In genomic region chr2:9471212-9471611, GRCh38 we compare ENCODE assay signal across 1 cellular context.
TF ChIP-seq lines count a peak whose summit lies in the region.

No MANE protein-coding gene starts in this region.

TF ChIP-seq in GM23338, 12 proteins besides CTCF, POLR2A, EP300 and RAD21 (continued from another document):
- TF ChIP-seq, protein P1, sequence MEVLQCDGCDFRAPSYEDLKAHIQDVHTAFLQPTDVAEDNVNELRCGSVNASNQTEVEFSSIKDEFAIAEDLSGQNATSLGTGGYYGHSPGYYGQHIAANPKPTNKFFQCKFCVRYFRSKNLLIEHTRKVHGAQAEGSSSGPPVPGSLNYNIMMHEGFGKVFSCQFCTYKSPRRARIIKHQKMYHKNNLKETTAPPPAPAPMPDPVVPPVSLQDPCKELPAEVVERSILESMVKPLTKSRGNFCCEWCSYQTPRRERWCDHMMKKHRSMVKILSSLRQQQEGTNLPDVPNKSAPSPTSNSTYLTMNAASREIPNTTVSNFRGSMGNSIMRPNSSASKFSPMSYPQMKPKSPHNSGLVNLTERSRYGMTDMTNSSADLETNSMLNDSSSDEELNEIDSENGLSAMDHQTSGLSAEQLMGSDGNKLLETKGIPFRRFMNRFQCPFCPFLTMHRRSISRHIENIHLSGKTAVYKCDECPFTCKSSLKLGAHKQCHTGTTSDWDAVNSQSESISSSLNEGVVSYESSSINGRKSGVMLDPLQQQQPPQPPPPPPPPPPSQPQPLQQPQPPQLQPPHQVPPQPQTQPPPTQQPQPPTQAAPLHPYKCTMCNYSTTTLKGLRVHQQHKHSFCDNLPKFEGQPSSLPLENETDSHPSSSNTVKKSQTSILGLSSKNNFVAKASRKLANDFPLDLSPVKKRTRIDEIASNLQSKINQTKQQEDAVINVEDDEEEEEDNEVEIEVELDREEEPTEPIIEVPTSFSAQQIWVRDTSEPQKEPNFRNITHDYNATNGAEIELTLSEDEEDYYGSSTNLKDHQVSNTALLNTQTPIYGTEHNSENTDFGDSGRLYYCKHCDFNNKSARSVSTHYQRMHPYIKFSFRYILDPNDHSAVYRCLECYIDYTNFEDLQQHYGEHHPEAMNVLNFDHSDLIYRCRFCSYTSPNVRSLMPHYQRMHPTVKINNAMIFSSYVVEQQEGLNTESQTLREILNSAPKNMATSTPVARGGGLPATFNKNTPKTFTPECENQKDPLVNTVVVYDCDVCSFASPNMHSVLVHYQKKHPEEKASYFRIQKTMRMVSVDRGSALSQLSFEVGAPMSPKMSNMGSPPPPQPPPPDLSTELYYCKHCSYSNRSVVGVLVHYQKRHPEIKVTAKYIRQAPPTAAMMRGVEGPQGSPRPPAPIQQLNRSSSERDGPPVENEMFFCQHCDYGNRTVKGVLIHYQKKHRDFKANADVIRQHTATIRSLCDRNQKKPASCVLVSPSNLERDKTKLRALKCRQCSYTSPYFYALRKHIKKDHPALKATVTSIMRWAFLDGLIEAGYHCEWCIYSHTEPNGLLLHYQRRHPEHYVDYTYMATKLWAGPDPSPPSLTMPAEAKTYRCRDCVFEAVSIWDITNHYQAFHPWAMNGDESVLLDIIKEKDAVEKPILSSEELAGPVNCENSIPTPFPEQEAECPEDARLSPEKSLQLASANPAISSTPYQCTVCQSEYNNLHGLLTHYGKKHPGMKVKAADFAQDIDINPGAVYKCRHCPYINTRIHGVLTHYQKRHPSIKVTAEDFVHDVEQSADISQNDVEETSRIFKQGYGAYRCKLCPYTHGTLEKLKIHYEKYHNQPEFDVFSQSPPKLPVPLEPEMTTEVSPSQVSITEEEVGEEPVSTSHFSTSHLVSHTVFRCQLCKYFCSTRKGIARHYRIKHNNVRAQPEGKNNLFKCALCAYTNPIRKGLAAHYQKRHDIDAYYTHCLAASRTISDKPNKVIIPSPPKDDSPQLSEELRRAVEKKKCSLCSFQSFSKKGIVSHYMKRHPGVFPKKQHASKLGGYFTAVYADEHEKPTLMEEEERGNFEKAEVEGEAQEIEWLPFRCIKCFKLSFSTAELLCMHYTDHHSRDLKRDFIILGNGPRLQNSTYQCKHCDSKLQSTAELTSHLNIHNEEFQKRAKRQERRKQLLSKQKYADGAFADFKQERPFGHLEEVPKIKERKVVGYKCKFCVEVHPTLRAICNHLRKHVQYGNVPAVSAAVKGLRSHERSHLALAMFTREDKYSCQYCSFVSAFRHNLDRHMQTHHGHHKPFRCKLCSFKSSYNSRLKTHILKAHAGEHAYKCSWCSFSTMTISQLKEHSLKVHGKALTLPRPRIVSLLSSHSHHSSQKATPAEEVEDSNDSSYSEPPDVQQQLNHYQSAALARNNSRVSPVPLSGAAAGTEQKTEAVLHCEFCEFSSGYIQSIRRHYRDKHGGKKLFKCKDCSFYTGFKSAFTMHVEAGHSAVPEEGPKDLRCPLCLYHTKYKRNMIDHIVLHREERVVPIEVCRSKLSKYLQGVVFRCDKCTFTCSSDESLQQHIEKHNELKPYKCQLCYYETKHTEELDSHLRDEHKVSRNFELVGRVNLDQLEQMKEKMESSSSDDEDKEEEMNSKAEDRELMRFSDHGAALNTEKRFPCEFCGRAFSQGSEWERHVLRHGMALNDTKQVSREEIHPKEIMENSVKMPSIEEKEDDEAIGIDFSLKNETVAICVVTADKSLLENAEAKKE (CRISPR knock-in tag; IDR thresholded peaks at IDR 0.05): no peak
- no peak for TF ChIP-seq EZH2phosphoT487 (IDR thresholded peaks at IDR 0.05; ENCODE audit: unreplicated experiment)
- no peak for TF ChIP-seq STAT1 (IDR thresholded peaks at IDR 0.05; ENCODE audit: unreplicated experiment)
